20 cellular contexts compared by ENCODE assay signal in the genomic region with DNA sequence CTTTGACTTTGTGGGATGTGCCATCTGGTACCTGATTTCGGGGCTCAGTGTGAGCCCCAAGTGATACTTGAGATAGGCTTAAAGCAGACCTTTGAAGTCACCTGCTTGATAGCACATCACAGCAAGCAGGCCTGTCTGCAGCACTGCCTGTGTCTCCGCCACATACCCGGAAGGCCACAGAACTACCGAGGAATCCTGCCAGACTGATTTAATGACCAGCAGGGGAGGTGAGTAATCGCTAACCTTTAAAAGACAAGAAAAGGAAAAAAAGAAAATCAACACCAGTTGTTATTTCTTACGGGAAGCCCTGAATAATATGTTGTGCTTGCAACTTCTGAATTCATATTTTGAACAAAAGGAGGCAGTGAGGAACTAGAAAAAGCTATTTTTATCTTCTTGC. TPM values are rescaled to one million over a fixed set of nuclear protein-coding genes. Genes with fewer than 3 reads are reported as not detected.
DNase-seq lines count a peak whose midpoint lies in the region; ATAC-seq, FAIRE-seq and TF ChIP-seq lines count a peak whose summit lies in the region.
"Had no signal": no experiment of that assay in that cellular context is flagged by ENCODE, and none has a peak within 500 bp of the region (broad histone marks: within the 10 kb centered on the region; RNA-seq: fewer than 3 reads in every experiment).

No MANE protein-coding gene starts in this region.

- H3K9me3 ChIP-seq in A549 (no peaks in the 10 kb centered on the region), endodermal cell (ENCODE audit: control insufficient read depth, low read length) (no peaks in the 10 kb centered on the region), mucosa of descending colon (no peaks in the 10 kb centered on the region)
- H3K9me3 ChIP-seq: HAP-1, thoracic aorta had no signal

- CTCF ChIA-PET in A549 (lab: Yijun Ruan, JAX) (no interaction called here), HEK293T (lab: Yijun Ruan, JAX) (no interaction called here)

- H3K36me3 ChIP-seq in endodermal cell (ENCODE audit: control insufficient read depth, insufficient read depth, low read length) = no peaks in the 10 kb centered on the region
- H3K36me3 ChIP-seq in mucosa of descending colon (ENCODE audit: low read depth) = no peaks in the 10 kb centered on the region
- H3K36me3 ChIP-seq: cardiac muscle cell, HAP-1, thoracic aorta had no signal

- H3K4me1 Mint-ChIP-seq in endodermal cell = peaks cover 36% of the 10 kb centered on the region
- H3K4me1 Mint-ChIP-seq: T-helper 17 cell had no signal

- no peak overlapping the region for H3K4me3 ChIP-seq in A549
- H3K4me3 ChIP-seq in endodermal cell (ENCODE audit: low read length) = peak overlapping the region; percentile 43
- H3K4me3 ChIP-seq in mucosa of descending colon = no peak overlapping the region
- H3K4me3 ChIP-seq: cardiac muscle cell, HAP-1, thoracic aorta had no signal

- no peaks in the 10 kb centered on the region for H3K9me3 Mint-ChIP-seq in endodermal cell

- no peak overlapping the region for H3K4me2 ChIP-seq in A549

- WGBS in A549 (ENCODE audit: missing lambda C conversion rate) = 25% methylated on average over 6 of the region's 6 CpGs
- 17 to 25% methylated on average over 2 to 6 of the region's 6 CpGs for WGBS in endodermal cell (ENCODE audit: insufficient coverage in 1 of 2, insufficient read length in 1 of 2), 2 experiments

- H3K4me3 Mint-ChIP-seq in endodermal cell = no peak overlapping the region
- H3K4me3 Mint-ChIP-seq: T-helper 17 cell had no signal

- H3K9ac ChIP-seq in endodermal cell (ENCODE audit: extremely low read depth, low read length, poor library complexity, severe bottlenecking) = no peak overlapping the region

- no peak overlapping the region for H3K27ac ChIP-seq in A549
- H3K27ac ChIP-seq in endodermal cell (ENCODE audit: low read depth, low read length) = no peak overlapping the region
- H3K27ac ChIP-seq: cardiac muscle cell, thoracic aorta had no signal

- H3K36me3 Mint-ChIP-seq in endodermal cell (ENCODE audit: low read depth) = no peaks in the 10 kb centered on the region

- TF ChIP-seq POLR2A in A549 (IDR thresholded peaks at IDR 0.05; ENCODE audit: low read length) = no peak

- no peak for TF ChIP-seq RAD21 in A549 (conservative IDR thresholded peaks at IDR 0.05 in 1 of 2, IDR thresholded peaks at IDR 0.05 in 1 of 2)

- TF ChIP-seq EP300 in A549 (IDR thresholded peaks at IDR 0.05) = no peak

- DNase-seq in A549 (ENCODE audit: low read depth in 1 of 2, low spot score in 1 of 2) (no peak), LHCN-M2 (ENCODE audit: low read depth) (peak; percentile 49), endodermal cell (peak; percentile 90), mucosa of descending colon (peak in 2 of 3 donors; percentile 24 to 33), HPDE6-E6E7 (ENCODE audit: extremely low spot score) (no peak), HEK293T (ENCODE audit: extremely low spot score) (no peak), NOMO-1 (lab: John Stamatoyannopoulos, UW; ENCODE audit: unreplicated experiment in 2 of 2) (no peak)
- DNase-seq: activated CD4-positive, CD25-positive, alpha-beta regulatory T cell; DMS53; kidney glomerular epithelial cell; NCI-H1105; NCI-H2081 treated with DMSO at 0.1 percent for 48 hours; NCI-H510A treated with DMSO at 0.1 percent for 48 hours; stimulated activated CD4-positive, alpha-beta T cell treated with anti-CD3 and anti-CD28 coated beads, Interleukin-12 subunit alpha, Interleukin-12 subunit beta, amount 100 ng/mL, for 4 hours; T-helper 17 cell had no signal

- H3K4me1 ChIP-seq in A549 (no peaks in the 10 kb centered on the region), endodermal cell (ENCODE audit: control insufficient read depth, insufficient read depth, low read length) (no peaks in the 10 kb centered on the region), mucosa of descending colon (ENCODE audit: low read depth) (no peaks in the 10 kb centered on the region)
- H3K4me1 ChIP-seq: HAP-1 had no signal

- FAIRE-seq in A549 (lab: Jason Lieb, UNC) = peak; percentile 49

- no peak for TF ChIP-seq CTCF in A549 (IDR thresholded peaks at IDR 0.05)
- peak; percentile 73 for TF ChIP-seq CTCF in endodermal cell (conservative IDR thresholded peaks at IDR 0.05)
- no peak for TF ChIP-seq CTCF in mucosa of descending colon (IDR thresholded peaks at IDR 0.05)

- H3K27me3 ChIP-seq in endodermal cell (ENCODE audit: control insufficient read depth, insufficient read depth, low read length, poor library complexity, severe bottlenecking) = peaks cover 8% of the 10 kb centered on the region

- intact Hi-C loops in mucosa of descending colon (cut with DNase I, micrococcal nuclease) = no loop called here

- peaks cover 23% of the 10 kb centered on the region for H3K27me3 Mint-ChIP-seq in endodermal cell (ENCODE audit: insufficient read depth)

- ATAC-seq in A549 (no peak), mucosa of descending colon (peak; percentile 58), HG02798 (IDR thresholded peaks at IDR 0.05; ENCODE audit: poor library complexity, unreplicated experiment) (no peak)
- ATAC-seq: T-helper 17 cell had no signal

- peak overlapping the region; percentile 35 for H3K27ac Mint-ChIP-seq in endodermal cell
- H3K27ac Mint-ChIP-seq: T-helper 17 cell had no signal

- POLR2A ChIA-PET in A549 (lab: Yijun Ruan, JAX) = no interaction called here
- POLR2A ChIA-PET in HEK293T (lab: Yijun Ruan, JAX) = no interaction called here

TF ChIP-seq in A549, 52 proteins besides CTCF, POLR2A, EP300 and RAD21:
- no peak for TF ChIP-seq RARB (CRISPR knock-in tag; IDR thresholded peaks at IDR 0.05)

TF ChIP-seq in HEK293T, 16 proteins besides CTCF, POLR2A, EP300 and RAD21:
- TF ChIP-seq BHLHE40 (IDR thresholded peaks at IDR 0.05; ENCODE audit: borderline replicate concordance) (no peak), SP1 (IDR thresholded peaks at IDR 0.05) (no peak), SUZ12 (IDR thresholded peaks at IDR 0.05) (no peak), ELF4 (IDR thresholded peaks at IDR 0.05) (no peak), ZNF384 (IDR thresholded peaks at IDR 0.05) (no peak), NFRKB (IDR thresholded peaks at IDR 0.05) (no peak), FOXM1 (IDR thresholded peaks at IDR 0.05; ENCODE audit: borderline replicate concordance) (no peak), TARDBP (IDR thresholded peaks at IDR 0.05) (no peak)

RNA-seq across cellular contexts. Expression of gene PTCHD1, which starts 6.8 kb away (rescaled TPM):
- polyA plus RNA-seq in A549 (2011; rRNA removed) (not detected in 2 replicates), A549 (2017; fragmentation: RNase III; extraction: RNeasy Plus Mini Kit Qiagen cat#74134 plus additional on column Dnase treatment) (not detected in 3 replicates)
- polyA plus RNA-seq in A549 (2012; cell fraction: cytosol; rRNA removed) = not detected in 2 replicates
- not detected in 2 replicates for polyA plus RNA-seq in A549 (2012; cell fraction: nucleus; rRNA removed)
- not detected in 2 replicates for polyA minus RNA-seq in A549 (2011; rRNA and poly(A)+ RNA removed)
- total RNA-seq in LHCN-M2 (2014; rRNA removed) (not detected in 2 replicates), endodermal cell (under 1 TPM; 0.92 to 0.95 TPM), mucosa of descending colon (10 to 100 TPM in 1 of 3 donors, under 1 TPM in 2; 0.61 to 16.0 (median 0.63) TPM)
- polyA plus RNA-seq in LHCN-M2 (2012) = not detected
- polyA plus RNA-seq in endodermal cell (2013, experiment 1 of 2) = 0.14 TPM
- polyA plus RNA-seq in endodermal cell (2013, experiment 2 of 2) = 0.25 TPM
- total RNA-seq: activated CD8-positive, alpha-beta memory T cell treated with anti-CD3 and anti-CD28 coated beads for 36 hours; T-helper 17 cell had no signal

Comparison
In these comparisons a context has a peak if more than half of its experiments do, and no peak if none do; other contexts are left out.
1. DNase-seq: peak in LHCN-M2 (single experiment), endodermal cell (single experiment) and mucosa of descending colon (2 of 3); none in A549 (0 of 2), HPDE6-E6E7 (single experiment), HEK293T (single experiment) and NOMO-1 (0 of 2).